ENCODE assay signal across 8 cellular contexts in genomic region chr16:87463722-87464690, GRCh38. TPM values are rescaled to one million over a fixed set of nuclear protein-coding genes. Genes with fewer than 3 reads are reported as not detected.
DNase-seq lines count a peak whose midpoint lies in the region; ATAC-seq, FAIRE-seq and TF ChIP-seq lines count a peak whose summit lies in the region.

No MANE protein-coding gene starts in this region.

- ATAC-seq in memory B cell (ENCODE audit: low read depth), result peak; percentile 53

- H3K27ac Mint-ChIP-seq in memory B cell, result no peak overlapping the region

- in situ Hi-C loops in SK-MEL-5 (cut with HindIII; ENCODE audit: low pct_unique_long_range_greater_than_20kb, low sequenced_read_pairs), result no loop called here

- H3K4me3 ChIP-seq in cardiac fibroblast (replicated peaks in 1 of 2; ENCODE audit: low read depth in 2 of 2, low read length in 2 of 2), result peak overlapping the region; percentile 3 to 37

- TF ChIP-seq CTCF in GM20000 (IDR thresholded peaks at IDR 0.05; ENCODE audit: extremely low read depth, missing control alignments) (no peak), cardiac fibroblast (IDR thresholded peaks at IDR 0.05; ENCODE audit: low read depth, low read length) (no peak)

- peaks cover 13% of the 10 kb centered on the region for H3K4me1 Mint-ChIP-seq in memory B cell

- no peaks in the 10 kb centered on the region for H3K9me3 Mint-ChIP-seq in memory B cell

- no peak overlapping the region for H3K4me3 Mint-ChIP-seq in memory B cell

- no peak for FAIRE-seq in frontal cortex (lab: Jason Lieb, UNC)

- no peaks in the 10 kb centered on the region for H3K36me3 Mint-ChIP-seq in memory B cell

- H3K27me3 Mint-ChIP-seq in memory B cell, result no peaks in the 10 kb centered on the region

- peak; percentile 69 for DNase-seq in GM20000 (ENCODE audit: low spot score)
- peak; percentile 51 for DNase-seq in SK-MEL-5 (ENCODE audit: low read depth, low spot score)
- peak; percentile 83 to 88 for DNase-seq in cardiac fibroblast (ENCODE audit: low read depth in 2 of 2)
- DNase-seq in memory B cell (ENCODE audit: low spot score in 2 of 2), result no peak
- peak in 5 of 49 donors; percentile 9 to 23 (median 14) for DNase-seq in substantia nigra (lab: John Stamatoyannopoulos, UW)
- no peak for DNase-seq in RKO (ENCODE audit: low spot score)
- no peak for DNase-seq in NCI-H446 treated with DMSO at 0.1 percent for 48 hours (lab: John Stamatoyannopoulos, UW)
- DNase-seq in frontal cortex (ENCODE audit: low spot score in 2 of 2), result no peak

- H3K27ac ChIP-seq in substantia nigra (ENCODE audit: low read depth, low read length, poor library complexity, severe bottlenecking), result peak overlapping the region; percentile 19

RNA-seq across cellular contexts. Expression of gene ZCCHC14, which starts 28.8 kb away (rescaled TPM):
- total RNA-seq in SK-MEL-5 (2014; rRNA removed; shearing (Covaris generic)), result 6.0 and 7.2 TPM in 2 replicates
- polyA plus RNA-seq in SK-MEL-5 (2015; cell fraction: cytosol; rRNA removed), result 16.0 and 17.6 TPM in 2 replicates
- polyA plus RNA-seq in SK-MEL-5 (2015; cell fraction: nucleus; rRNA removed), result 17.5 and 23.1 TPM in 2 replicates
- 26.1 TPM for total RNA-seq in frontal cortex

Comparison
In these comparisons a context has a peak if more than half of its experiments do, and no peak if none do; other contexts are left out.
1. DNase-seq: peak in GM20000 (single experiment), SK-MEL-5 (single experiment) and cardiac fibroblast (2 of 2); none in memory B cell (0 of 2), RKO (single experiment), NCI-H446 treated with DMSO at 0.1 percent for 48 hours (single experiment) and frontal cortex (0 of 2).